18 cellular contexts compared by ENCODE assay signal in genomic region chr4:21363701-21364100, GRCh38.
A peak's percentile ranks its signal among the peaks of the same experiment; 100 is the strongest.
DNase-seq lines count a peak whose midpoint lies in the region; ATAC-seq and TF ChIP-seq lines count a peak whose summit lies in the region.
"Had no signal": no experiment of that assay in that cellular context is flagged by ENCODE, and none has a peak within 500 bp of the region (broad histone marks: within the 10 kb centered on the region; RNA-seq: fewer than 3 reads in every experiment).

No MANE protein-coding gene starts in this region.

- H2BK15ac ChIP-seq in mesendoderm (replicated peaks; ENCODE audit: low read depth): no peak overlapping the region

- H3K4me3 Mint-ChIP-seq in activated T-helper 2 cell treated with anti-CD3 and anti-CD28 coated beads, Interferon-gamma antibody, Interleukin-2, Interleukin-4, amounts not matched to agents 10 μg/mL and 5 μg/mL and 100 μg/mL, durations not matched to agents 14 hours and 24 hours and 36 hours (ENCODE audit: low read depth): no peak overlapping the region
- H3K4me3 Mint-ChIP-seq: B cell; CD4-positive, alpha-beta T cell; CD8-positive, alpha-beta T cell had no signal

- H3K9me3 ChIP-seq in left lung: no peaks in the 10 kb centered on the region
- H3K9me3 ChIP-seq: A549; BLaER1 treated with 17β-estradiol and CSF1 and Interleukin-3, amounts not matched to agents 10 nM and 100 nM; Caco-2 had no signal

- WGBS in mesendoderm (ENCODE audit: extremely low coverage, insufficient coverage, low lambda C conversion rate): no CpG with 5 or more reads among the region's 1 CpG

- H3K36me3 ChIP-seq in left lung: no peaks in the 10 kb centered on the region
- no peaks in the 10 kb centered on the region for H3K36me3 ChIP-seq in mesendoderm (ENCODE audit: control insufficient read depth, insufficient read depth, low read length)
- H3K36me3 ChIP-seq: BLaER1 treated with 17β-estradiol and CSF1 and Interleukin-3, amounts not matched to agents 10 nM and 100 nM had no signal

- H3K9me3 Mint-ChIP-seq in activated T-helper 2 cell treated with anti-CD3 and anti-CD28 coated beads, Interferon-gamma antibody, Interleukin-2, Interleukin-4, amounts not matched to agents 10 μg/mL and 5 μg/mL and 100 μg/mL, durations not matched to agents 14 hours and 24 hours and 36 hours: no peaks in the 10 kb centered on the region
- H3K9me3 Mint-ChIP-seq: CD8-positive, alpha-beta T cell had no signal

- peak; percentile 1 for DNase-seq in DMS79 treated with DMSO at 0.1 percent for 48 hours (lab: John Stamatoyannopoulos, UW)
- DNase-seq in DMS79 (lab: John Stamatoyannopoulos, UW): no peak
- DNase-seq in left lung: no peak
- DNase-seq in mesendoderm: peak; percentile 46
- no peak for DNase-seq in activated T-helper 2 cell treated with anti-CD3 and anti-CD28 coated beads, Interferon-gamma antibody, Interleukin-2, Interleukin-4, amounts not matched to agents 10 μg/mL and 5 μg/mL and 100 μg/mL, durations not matched to agents 14 hours and 24 hours and 36 hours (ENCODE audit: low spot score)
- DNase-seq: AML-193; Caco-2; Calu3; CD4-positive, alpha-beta T cell; CD8-positive, alpha-beta T cell; GF-D8 had no signal

- ATAC-seq in left lung (peak; percentile 90), GM18873 (IDR thresholded peaks at IDR 0.05; ENCODE audit: low FRiP score, unreplicated experiment) (no peak), HG02840 (IDR thresholded peaks at IDR 0.05; ENCODE audit: low FRiP score, unreplicated experiment) (no peak)
- ATAC-seq: A549; CD8-positive, alpha-beta T cell had no signal

- no peak overlapping the region for H3K27ac ChIP-seq in left lung
- no peak overlapping the region for H3K27ac ChIP-seq in mesendoderm (ENCODE audit: low read depth, low read length)
- H3K27ac ChIP-seq: 22Rv1; A549; BLaER1 treated with 17β-estradiol and CSF1 and Interleukin-3, amounts not matched to agents 10 nM and 100 nM; C4-2B had no signal

- H3K27me3 Mint-ChIP-seq in activated T-helper 2 cell treated with anti-CD3 and anti-CD28 coated beads, Interferon-gamma antibody, Interleukin-2, Interleukin-4, amounts not matched to agents 10 μg/mL and 5 μg/mL and 100 μg/mL, durations not matched to agents 14 hours and 24 hours and 36 hours (ENCODE audit: low read depth): no peaks in the 10 kb centered on the region
- H3K27me3 Mint-ChIP-seq: B cell; CD4-positive, alpha-beta T cell had no signal

- H3K36me3 Mint-ChIP-seq in activated T-helper 2 cell treated with anti-CD3 and anti-CD28 coated beads, Interferon-gamma antibody, Interleukin-2, Interleukin-4, amounts not matched to agents 10 μg/mL and 5 μg/mL and 100 μg/mL, durations not matched to agents 14 hours and 24 hours and 36 hours (ENCODE audit: low read depth): no peaks in the 10 kb centered on the region
- H3K36me3 Mint-ChIP-seq: CD8-positive, alpha-beta T cell had no signal

- H3K23ac ChIP-seq in mesendoderm (ENCODE audit: low read length): no peak overlapping the region

- no peak overlapping the region for H2AK5ac ChIP-seq in mesendoderm (ENCODE audit: low read length)

- H3K18ac ChIP-seq in mesendoderm (ENCODE audit: low read length): no peak overlapping the region

- H3K56ac ChIP-seq in mesendoderm (ENCODE audit: low read length): no peak overlapping the region

- H3K4me1 Mint-ChIP-seq in activated T-helper 2 cell treated with anti-CD3 and anti-CD28 coated beads, Interferon-gamma antibody, Interleukin-2, Interleukin-4, amounts not matched to agents 10 μg/mL and 5 μg/mL and 100 μg/mL, durations not matched to agents 14 hours and 24 hours and 36 hours (ENCODE audit: low read depth): no peaks in the 10 kb centered on the region
- H3K4me1 Mint-ChIP-seq: B cell had no signal

- no peak overlapping the region for H2BK5ac ChIP-seq in mesendoderm (ENCODE audit: low read length)

- no peaks in the 10 kb centered on the region for H3K79me1 ChIP-seq in mesendoderm (ENCODE audit: low read length)

- no peak overlapping the region for H2BK120ac ChIP-seq in mesendoderm (ENCODE audit: low read depth, low read length)

- H3K79me2 ChIP-seq in mesendoderm (ENCODE audit: control insufficient read depth, insufficient read depth, low read length): no peaks in the 10 kb centered on the region

- H3K4ac ChIP-seq in mesendoderm (ENCODE audit: low read depth, low read length): no peak overlapping the region

- intact Hi-C loops in left lung (cut with DNase I): no loop called here
- intact Hi-C loops in activated T-helper 2 cell treated with anti-CD3 and anti-CD28 coated beads, Interferon-gamma antibody, Interleukin-2, Interleukin-4, amounts not matched to agents 10 μg/mL and 5 μg/mL and 100 μg/mL, durations not matched to agents 14 hours and 24 hours and 36 hours (cut with micrococcal nuclease): no loop called here

- H3K27me3 ChIP-seq in left lung: peaks cover 2 to 61% of the 10 kb centered on the region in 2 donors
- H3K27me3 ChIP-seq in mesendoderm (ENCODE audit: insufficient read depth, low read length, poor library complexity): no peaks in the 10 kb centered on the region
- H3K27me3 ChIP-seq: BLaER1 treated with 17β-estradiol and CSF1 and Interleukin-3, amounts not matched to agents 10 nM and 100 nM had no signal

- H3K4me1 ChIP-seq in left lung (no peaks in the 10 kb centered on the region), mesendoderm (ENCODE audit: control insufficient read depth, low read depth, low read length) (no peaks in the 10 kb centered on the region)
- H3K4me1 ChIP-seq: A549; BLaER1 treated with 17β-estradiol and CSF1 and Interleukin-3, amounts not matched to agents 10 nM and 100 nM; Caco-2 had no signal

- H3K4me2 ChIP-seq in mesendoderm (ENCODE audit: low read length): no peak overlapping the region
- H3K4me2 ChIP-seq: A549; BLaER1 treated with 17β-estradiol and CSF1 and Interleukin-3, amounts not matched to agents 10 nM and 100 nM had no signal

- no peak for TF ChIP-seq CTCF in left lung (IDR thresholded peaks at IDR 0.05)

- H3K9ac ChIP-seq in mesendoderm (ENCODE audit: low read length): no peak overlapping the region
- H3K9ac ChIP-seq: BLaER1 treated with 17β-estradiol and CSF1 and Interleukin-3, amounts not matched to agents 10 nM and 100 nM had no signal

- H4K8ac ChIP-seq in mesendoderm (ENCODE audit: low read depth, low read length): no peak overlapping the region

- no peak overlapping the region for H3K4me3 ChIP-seq in left lung
- H3K4me3 ChIP-seq in mesendoderm (ENCODE audit: low read length): no peak overlapping the region
- H3K4me3 ChIP-seq: A549; BLaER1 treated with 17β-estradiol and CSF1 and Interleukin-3, amounts not matched to agents 10 nM and 100 nM had no signal

- H3K27ac Mint-ChIP-seq in activated T-helper 2 cell treated with anti-CD3 and anti-CD28 coated beads, Interferon-gamma antibody, Interleukin-2, Interleukin-4, amounts not matched to agents 10 μg/mL and 5 μg/mL and 100 μg/mL, durations not matched to agents 14 hours and 24 hours and 36 hours: no peak overlapping the region
- H3K27ac Mint-ChIP-seq: B cell; CD4-positive, alpha-beta T cell; CD8-positive, alpha-beta T cell had no signal

- H4K5ac ChIP-seq in mesendoderm (ENCODE audit: low read length): no peak overlapping the region

Comparison
In these comparisons a context has a peak if more than half of its experiments do, and no peak if none do; other contexts are left out.
1. DNase-seq: peak in DMS79 treated with DMSO at 0.1 percent for 48 hours (single experiment) and mesendoderm (single experiment); none in DMS79 (single experiment), left lung (0 of 2) and activated T-helper 2 cell treated with anti-CD3 and anti-CD28 coated beads, Interferon-gamma antibody, Interleukin-2, Interleukin-4, amounts not matched to agents 10 μg/mL and 5 μg/mL and 100 μg/mL, durations not matched to agents 14 hours and 24 hours and 36 hours (single experiment).